In genomic region chr11:103958475-103959215, GRCh38 we compare ENCODE assay signal across 18 cellular contexts.
A peak's percentile ranks its signal among the peaks of the same experiment; 100 is the strongest.
DNase-seq lines count a peak whose midpoint lies in the region; ATAC-seq, FAIRE-seq and TF ChIP-seq lines count a peak whose summit lies in the region.
"Had no signal": no experiment of that assay in that cellular context is flagged by ENCODE, and none has a peak within 500 bp of the region (broad histone marks: within the 10 kb centered on the region; RNA-seq: fewer than 3 reads in every experiment).

No MANE protein-coding gene starts in this region.

- CTCF ChIA-PET in A549 (lab: Yijun Ruan, JAX): interaction anchor here (1.2 kb wide), 1 partner anchor 9 kb away, joined by 4 read pairs; no protein-coding TSS in a partner anchor
- CTCF ChIA-PET in PC-9 (lab: Charles Lee): no interaction called here

- H3K27me3 ChIP-seq in KMS-11 (ENCODE audit: insufficient read depth, low read depth): no peaks in the 10 kb centered on the region
- no peaks in the 10 kb centered on the region for H3K27me3 ChIP-seq in PC-9 (ENCODE audit: insufficient read depth, low read depth)
- H3K27me3 ChIP-seq: sigmoid colon, thyroid gland had no signal

- no peak overlapping the region for H3K4me3 ChIP-seq in A549
- no peak overlapping the region for H3K4me3 ChIP-seq in KMS-11 (IDR thresholded peaks at IDR 0.05; ENCODE audit: insufficient read depth, low read depth, low read length)
- H3K4me3 ChIP-seq in PC-9: no peak overlapping the region
- H3K4me3 ChIP-seq: sigmoid colon, thyroid gland had no signal

- no peaks in the 10 kb centered on the region for H3F3A ChIP-seq in PC-9 (ENCODE audit: insufficient read depth, low read depth)

- WGBS in A549 (ENCODE audit: missing lambda C conversion rate): 87% methylated on average over 5 of the region's 5 CpGs

- no peak for FAIRE-seq in A549 (lab: Jason Lieb, UNC)
- FAIRE-seq: islet of Langerhans, RCC 7860, TTC549 had no signal

- H2AFZ ChIP-seq in KMS-11 (ENCODE audit: low read depth) (no peak overlapping the region), PC-9 (no peak overlapping the region)

- H3K79me2 ChIP-seq in KMS-11 (ENCODE audit: insufficient read depth, low read depth) (no peaks in the 10 kb centered on the region), PC-9 (ENCODE audit: low read depth) (no peaks in the 10 kb centered on the region)

- no peak for ATAC-seq in A549
- ATAC-seq in GM19043 (IDR thresholded peaks at IDR 0.05; ENCODE audit: low read depth, unreplicated experiment): peak; percentile 35
- ATAC-seq in HG02623 (IDR thresholded peaks at IDR 0.05; ENCODE audit: unreplicated experiment): peak; percentile 34
- no peak for ATAC-seq in left colon

- TF ChIP-seq POLR2A in A549 (IDR thresholded peaks at IDR 0.05; ENCODE audit: low read length): no peak

- H4K20me1 ChIP-seq in KMS-11 (ENCODE audit: insufficient read depth): no peaks in the 10 kb centered on the region
- H4K20me1 ChIP-seq in PC-9 (ENCODE audit: insufficient read depth): no peaks in the 10 kb centered on the region

- DNase-seq in A549 (ENCODE audit: low read depth in 1 of 2, low spot score in 1 of 2): no peak
- DNase-seq in left colon: no peak
- no peak for DNase-seq in SKM-1 (lab: John Stamatoyannopoulos, UW; ENCODE audit: unreplicated experiment)
- no peak for DNase-seq in PC-9
- no peak for DNase-seq in NCI-H748 treated with DMSO at 0.1 percent for 48 hours (lab: John Stamatoyannopoulos, UW)
- DNase-seq: ACHN; activated CD8-positive, alpha-beta memory T cell treated with anti-CD3 and anti-CD28 coated beads for 24 hours; activated naive CD8-positive, alpha-beta T cell treated with anti-CD3 and anti-CD28 coated beads, Interleukin-2, amount 10 ng/mL, durations not matched to agents 7 days and 5 days; DMS153; KG1; sigmoid colon; thyroid gland had no signal

- H3K9me3 ChIP-seq in A549: no peaks in the 10 kb centered on the region
- peaks cover 18% of the 10 kb centered on the region; the same call in 1 of the 2 replicates for H3K9me3 ChIP-seq in PC-9 (ENCODE audit: insufficient read depth, low read depth)
- H3K9me3 ChIP-seq: sigmoid colon, thyroid gland had no signal

- H3K36me3 ChIP-seq in KMS-11 (ENCODE audit: insufficient read depth) (no peaks in the 10 kb centered on the region), PC-9 (ENCODE audit: low read depth) (no peaks in the 10 kb centered on the region)
- H3K36me3 ChIP-seq: sigmoid colon, thyroid gland had no signal

- H3K9me2 ChIP-seq in PC-9 (ENCODE audit: insufficient read depth): no peaks in the 10 kb centered on the region

- no peak for TF ChIP-seq RAD21 in A549 (conservative IDR thresholded peaks at IDR 0.05 in 1 of 2, IDR thresholded peaks at IDR 0.05 in 1 of 2)

- H3K4me2 ChIP-seq in A549 (no peak overlapping the region; the same call in 2 of the 3 replicates), KMS-11 (peak overlapping the region; percentile 7; the same call in 1 of the 2 replicates), PC-9 (no peak overlapping the region)

- peaks cover 26% of the 10 kb centered on the region for H3K4me1 ChIP-seq in A549
- H3K4me1 ChIP-seq in KMS-11 (ENCODE audit: low read depth, poor library complexity, severe bottlenecking): peaks cover 24% of the 10 kb centered on the region
- 0 out of 2 replicates have a peak, but pooled peaks cover 15% of the 10 kb centered on the region for H3K4me1 ChIP-seq in PC-9 (replicated peaks; ENCODE audit: insufficient read depth)
- H3K4me1 ChIP-seq: sigmoid colon, thyroid gland had no signal

- POLR2A ChIA-PET in A549 (lab: Yijun Ruan, JAX): no interaction called here
- POLR2A ChIA-PET in PC-9 (lab: Charles Lee; ENCODE audit: unreplicated experiment): no interaction called here

- intact Hi-C loops in left colon (cut with DNase I, micrococcal nuclease): no loop called here
- intact Hi-C loops in PC-9 (cut with micrococcal nuclease; ENCODE audit: unreplicated experiment): no loop called here

- BruUV-seq in PC-9 (replicated peaks; lab: Mats Ljungman, UMichigan): no TSS peak

- TF ChIP-seq CTCF in A549 (IDR thresholded peaks at IDR 0.05) (no peak), KMS-11 (conservative IDR thresholded peaks at IDR 0.05; ENCODE audit: low read depth, low read length) (no peak), PC-9 (conservative IDR thresholded peaks at IDR 0.05) (no peak)

- H3K9ac ChIP-seq in KMS-11: no peak overlapping the region

- peak overlapping the region; percentile 13 to 75; a peak in 4 of 6 replicates for H3K27ac ChIP-seq in A549
- peak overlapping the region; percentile 53 for H3K27ac ChIP-seq in KMS-11
- no peak overlapping the region for H3K27ac ChIP-seq in PC-9
- H3K27ac ChIP-seq: sigmoid colon, thyroid gland had no signal

- no peak for TF ChIP-seq EP300 in A549 (IDR thresholded peaks at IDR 0.05)

TF ChIP-seq in A549, 52 proteins besides CTCF, POLR2A, EP300 and RAD21:
- TF ChIP-seq ELK1 (IDR thresholded peaks at IDR 0.05; ENCODE audit: low read depth, low read length) (no peak), EHF (CRISPR knock-in tag; IDR thresholded peaks at IDR 0.05) (no peak), PHF8 (IDR thresholded peaks at IDR 0.05; ENCODE audit: borderline replicate concordance, low read depth) (no peak), MAFK (IDR thresholded peaks at IDR 0.05; ENCODE audit: partially characterized antibody) (no peak), HOXB13 (CRISPR knock-in tag; IDR thresholded peaks at IDR 0.05; ENCODE audit: low read depth) (no peak), RCOR1 (IDR thresholded peaks at IDR 0.05; ENCODE audit: low read depth, low read length) (no peak), MYC (IDR thresholded peaks at IDR 0.05; ENCODE audit: borderline replicate concordance, low read length) (no peak), JUNB (IDR thresholded peaks at IDR 0.05) (no peak), MAX (IDR thresholded peaks at IDR 0.05) (no peak), JUN (IDR thresholded peaks at IDR 0.05) (no peak), NR3C1 (IDR thresholded peaks at IDR 0.05) (no peak), FOSL2 (IDR thresholded peaks at IDR 0.05) (no peak), FOSL2 (CRISPR knock-in tag; IDR thresholded peaks at IDR 0.05) (no peak), GATA3 (IDR thresholded peaks at IDR 0.05; ENCODE audit: borderline replicate concordance) (no peak), FOSB (CRISPR knock-in tag; IDR thresholded peaks at IDR 0.05) (no peak)

Comparison
In these comparisons a context has a peak if more than half of its experiments do, and no peak if none do; other contexts are left out.
1. ATAC-seq: peak in GM19043 (single experiment) and HG02623 (single experiment); none in A549 (0 of 2) and left colon (single experiment).